18 cellular contexts compared by ENCODE assay signal in the genomic region with DNA sequence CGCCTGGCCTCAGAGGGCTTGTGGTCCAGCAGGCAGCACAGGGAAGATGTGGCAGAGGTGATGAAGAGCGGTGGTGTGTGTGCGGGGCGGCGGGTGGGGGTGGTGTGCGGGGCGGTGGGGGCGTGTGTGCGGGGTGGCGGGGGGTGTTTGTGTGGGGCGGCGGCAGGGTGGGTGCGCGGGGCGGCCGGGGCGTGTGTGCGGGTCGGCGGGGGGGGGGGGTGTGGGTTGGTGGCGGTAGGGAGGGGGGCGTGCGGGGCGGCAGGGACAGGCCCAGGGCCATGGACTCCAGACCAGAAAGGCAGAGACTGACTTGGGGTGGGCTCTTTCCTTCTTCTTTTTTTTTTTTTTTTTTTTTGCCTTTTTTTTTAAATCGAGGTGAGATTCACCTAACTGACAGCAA. TPM values are rescaled to one million over a fixed set of nuclear protein-coding genes. Genes with fewer than 3 reads are reported as not detected.
DNase-seq lines count a peak whose midpoint lies in the region; ATAC-seq, FAIRE-seq and TF ChIP-seq lines count a peak whose summit lies in the region.
"Had no signal": no experiment of that assay in that cellular context is flagged by ENCODE, and none has a peak within 500 bp of the region (broad histone marks: within the 10 kb centered on the region; RNA-seq: fewer than 3 reads in every experiment).

No MANE protein-coding gene starts in this region.

- H3K4ac ChIP-seq in mesenchymal stem cell (ENCODE audit: low read depth in 1 of 2, low read length in 2 of 2) (no peak overlapping the region), H9 (ENCODE audit: low read depth, low read length) (no peak overlapping the region)

- H2BK12ac ChIP-seq in mesenchymal stem cell (ENCODE audit: low read length in 2 of 2) (no peak overlapping the region), H9 (ENCODE audit: insufficient read length, low read depth, low read length) (no peak overlapping the region)

- TF ChIP-seq POLR2A in GM12891 (IDR thresholded peaks at IDR 0.05; ENCODE audit: low read depth, low read length) = no peak

- H3K4me2 ChIP-seq in BLaER1 = peak overlapping the region; percentile 54
- H3K4me2 ChIP-seq in mesenchymal stem cell (ENCODE audit: low read length, poor library complexity, severe bottlenecking) = no peak overlapping the region
- H3K4me2 ChIP-seq in H9 (ENCODE audit: insufficient read depth, insufficient read length, low read length) = no peak overlapping the region

- no peak overlapping the region for H2BK120ac ChIP-seq in mesenchymal stem cell (ENCODE audit: low read depth, low read length)
- no peak overlapping the region for H2BK120ac ChIP-seq in H9 (ENCODE audit: low read depth, low read length, poor library complexity, severe bottlenecking)

- H3K79me2 ChIP-seq in H9 (ENCODE audit: insufficient read depth, low read length) = no peaks in the 10 kb centered on the region

- H3K36me3 ChIP-seq in BLaER1 (no peaks in the 10 kb centered on the region), H7 (replicated peaks; ENCODE audit: control insufficient read depth, insufficient read depth, low read length) (no peaks in the 10 kb centered on the region), mesenchymal stem cell (ENCODE audit: control insufficient read depth in 1 of 2, insufficient read depth in 2 of 2, low read depth in 1 of 2, low read length in 2 of 2) (peaks cover 0 to 4% of the 10 kb centered on the region in 2 experiments), lower lobe of right lung (no peaks in the 10 kb centered on the region)

- H3K79me1 ChIP-seq in mesenchymal stem cell (replicated peaks; ENCODE audit: low read length, poor library complexity, severe bottlenecking) = no peaks in the 10 kb centered on the region
- H3K79me1 ChIP-seq in H9 (ENCODE audit: insufficient read depth, low read depth, low read length, poor library complexity, severe bottlenecking) = no peaks in the 10 kb centered on the region

- TF ChIP-seq CTCF in lower lobe of right lung (IDR thresholded peaks at IDR 0.05) (no peak), H9 (conservative IDR thresholded peaks at IDR 0.05) (no peak)

- H3K18ac ChIP-seq in mesenchymal stem cell (ENCODE audit: low read depth in 1 of 2, low read length in 2 of 2) = no peak overlapping the region
- no peak overlapping the region for H3K18ac ChIP-seq in H9 (ENCODE audit: insufficient read length, low read depth, low read length)

- H4K8ac ChIP-seq in mesenchymal stem cell (ENCODE audit: low read length) (no peak overlapping the region), H9 (replicated peaks; ENCODE audit: insufficient read length, low read depth, low read length) (no peak overlapping the region)

- H3K27me3 ChIP-seq in BLaER1 = peaks cover 43% of the 10 kb centered on the region
- peaks cover 8% of the 10 kb centered on the region for H3K27me3 ChIP-seq in H7 (ENCODE audit: control insufficient read depth, insufficient read depth, low read length)
- peaks cover 17 to 41% of the 10 kb centered on the region in 2 experiments for H3K27me3 ChIP-seq in mesenchymal stem cell (ENCODE audit: control insufficient read depth in 1 of 2, insufficient read depth in 1 of 2, low read length in 2 of 2)
- H3K27me3 ChIP-seq in lower lobe of right lung (ENCODE audit: low read depth) = peaks cover 5% of the 10 kb centered on the region
- peaks cover 3% of the 10 kb centered on the region; the same call in 1 of the 2 replicates for H3K27me3 ChIP-seq in H9 (ENCODE audit: insufficient read depth, low read length)

- peak overlapping the region; percentile 43 for H4K91ac ChIP-seq in mesenchymal stem cell (ENCODE audit: low read length)
- no peak overlapping the region for H4K91ac ChIP-seq in H9 (ENCODE audit: insufficient read length, low read depth, low read length)

- no peak overlapping the region for H2BK20ac ChIP-seq in H9 (ENCODE audit: low read depth, low read length, poor library complexity, severe bottlenecking)

- H2AFZ ChIP-seq in mesenchymal stem cell (ENCODE audit: low read depth, low read length) (no peak overlapping the region), H9 (ENCODE audit: low read length) (no peak overlapping the region)

- H4K5ac ChIP-seq in H9 (ENCODE audit: insufficient read length, low read depth, low read length) = no peak overlapping the region

- WGBS in mesenchymal stem cell = 70% methylated on average over 2 of the region's 25 CpGs
- no CpG with 5 or more reads among the region's 25 CpGs for WGBS in H9 (ENCODE audit: extremely low coverage, insufficient read length, low lambda C conversion rate)

- H3T11ph ChIP-seq in H9 (ENCODE audit: low read length) = no peak overlapping the region

- intact Hi-C loops in lower lobe of right lung (cut with DNase I) = no loop called here

- H3K9me3 ChIP-seq in BLaER1 = no peaks in the 10 kb centered on the region
- H3K9me3 ChIP-seq in mesenchymal stem cell (ENCODE audit: control insufficient read depth, low read length) = no peaks in the 10 kb centered on the region
- H3K9me3 ChIP-seq in lower lobe of right lung = no peaks in the 10 kb centered on the region
- H3K9me3 ChIP-seq in H9 (ENCODE audit: control insufficient read depth, low read depth, low read length) = no peaks in the 10 kb centered on the region

- H3K36me3 Mint-ChIP-seq in stimulated activated effector memory CD8-positive, alpha-beta T cell treated with anti-CD3 and anti-CD28 coated beads, Interleukin-12 subunit alpha, Interleukin-12 subunit beta, amount 100 ng/mL, for 72 hours = no peaks in the 10 kb centered on the region
- no peaks in the 10 kb centered on the region for H3K36me3 Mint-ChIP-seq in H9 (ENCODE audit: insufficient read depth in 1 of 3, low read depth in 3 of 3)
- H3K36me3 Mint-ChIP-seq: CD8-positive, alpha-beta T cell; IgD-negative memory B cell had no signal

- no peak for FAIRE-seq in GM12891 (lab: Jason Lieb, UNC)
- FAIRE-seq: A204.1, D721Med, H54 had no signal

- no peaks in the 10 kb centered on the region for H3K23me2 ChIP-seq in H9 (ENCODE audit: insufficient read length, low read depth, low read length, poor library complexity, severe bottlenecking)

- no peak for ATAC-seq in stimulated activated effector memory CD8-positive, alpha-beta T cell treated with anti-CD3 and anti-CD28 coated beads, Interleukin-12 subunit alpha, Interleukin-12 subunit beta, amount 100 ng/mL, for 72 hours
- ATAC-seq in lower lobe of right lung = no peak
- ATAC-seq: CD8-positive, alpha-beta T cell had no signal

- H3K9me3 Mint-ChIP-seq in stimulated activated effector memory CD8-positive, alpha-beta T cell treated with anti-CD3 and anti-CD28 coated beads, Interleukin-12 subunit alpha, Interleukin-12 subunit beta, amount 100 ng/mL, for 72 hours = no peaks in the 10 kb centered on the region
- H3K9me3 Mint-ChIP-seq in H9 = no peaks in the 10 kb centered on the region
- H3K9me3 Mint-ChIP-seq: CD8-positive, alpha-beta T cell had no signal

- no peak overlapping the region for H2AK5ac ChIP-seq in mesenchymal stem cell (ENCODE audit: low read length, severe bottlenecking)
- H2AK5ac ChIP-seq in H9 (ENCODE audit: insufficient read length, low read length) = no peak overlapping the region

- H3K4me3 ChIP-seq in BLaER1 = no peak overlapping the region
- H3K4me3 ChIP-seq in H7 (ENCODE audit: insufficient read depth, low read depth, low read length) = no peak overlapping the region
- no peak overlapping the region for H3K4me3 ChIP-seq in mesenchymal stem cell (ENCODE audit: insufficient read depth in 1 of 2, low read depth in 1 of 2, low read length in 2 of 2)
- H3K4me3 ChIP-seq in lower lobe of right lung = no peak overlapping the region

- DNase-seq in H7 (peak; percentile 69), mesenchymal stem cell (no peak), lower lobe of right lung (no peak), H9 (no peak), GM12891 (ENCODE audit: insufficient read length, low spot score) (no peak)
- no peak for DNase-seq in stimulated activated effector memory CD8-positive, alpha-beta T cell treated with anti-CD3 and anti-CD28 coated beads, Interleukin-12 subunit alpha, Interleukin-12 subunit beta, amount 100 ng/mL, for 72 hours (ENCODE audit: low spot score in 2 of 2)
- DNase-seq: COR-L47, DMS153, DMS79 treated with DMSO at 0.1 percent for 48 hours, EL, GDM1 had no signal

- H2BK15ac ChIP-seq in mesenchymal stem cell (ENCODE audit: low read depth, poor library complexity, severe bottlenecking) (no peak overlapping the region), H9 (ENCODE audit: low read depth, low read length) (no peak overlapping the region)

- peak overlapping the region; percentile 51 for H3K4me3 Mint-ChIP-seq in stimulated activated effector memory CD8-positive, alpha-beta T cell treated with anti-CD3 and anti-CD28 coated beads, Interleukin-12 subunit alpha, Interleukin-12 subunit beta, amount 100 ng/mL, for 72 hours
- no peak overlapping the region for H3K4me3 Mint-ChIP-seq in H9
- H3K4me3 Mint-ChIP-seq: B cell had no signal

- no peak overlapping the region for H3K14ac ChIP-seq in mesenchymal stem cell (ENCODE audit: low read length in 2 of 2)
- no peak overlapping the region for H3K14ac ChIP-seq in H9 (ENCODE audit: insufficient read depth, low read length)

- H3K27ac Mint-ChIP-seq in stimulated activated effector memory CD8-positive, alpha-beta T cell treated with anti-CD3 and anti-CD28 coated beads, Interleukin-12 subunit alpha, Interleukin-12 subunit beta, amount 100 ng/mL, for 72 hours = peak overlapping the region; percentile 70
- no peak overlapping the region for H3K27ac Mint-ChIP-seq in H9
- H3K27ac Mint-ChIP-seq: B cell; CD8-positive, alpha-beta T cell; IgD-negative memory B cell had no signal

- H3K27ac ChIP-seq in BLaER1 (no peak overlapping the region), mesenchymal stem cell (ENCODE audit: low read length, poor library complexity, severe bottlenecking) (no peak overlapping the region), lower lobe of right lung (no peak overlapping the region), H9 (ENCODE audit: insufficient read length, low read depth, low read length) (no peak overlapping the region)

- no peak overlapping the region for H3K56ac ChIP-seq in H9 (ENCODE audit: insufficient read length, low read depth, low read length)

- H3K23ac ChIP-seq in mesenchymal stem cell (ENCODE audit: low read length in 2 of 2) (no peak overlapping the region), H9 (ENCODE audit: insufficient read length, low read depth, low read length) (no peak overlapping the region)

- H4K20me1 ChIP-seq in BLaER1 = 0 out of 2 replicates have a peak, but pooled peaks cover under 1% of the 10 kb centered on the region
- H4K20me1 ChIP-seq in H9 (ENCODE audit: control insufficient read depth, insufficient read depth, insufficient read length) = no peaks in the 10 kb centered on the region

- peaks cover 20% of the 10 kb centered on the region for H3K4me1 Mint-ChIP-seq in stimulated activated effector memory CD8-positive, alpha-beta T cell treated with anti-CD3 and anti-CD28 coated beads, Interleukin-12 subunit alpha, Interleukin-12 subunit beta, amount 100 ng/mL, for 72 hours
- peaks cover 25 to 31% of the 10 kb centered on the region in 2 experiments for H3K4me1 Mint-ChIP-seq in H9
- H3K4me1 Mint-ChIP-seq: B cell had no signal

- H3K4me1 ChIP-seq in BLaER1 (peaks cover 43% of the 10 kb centered on the region), mesenchymal stem cell (ENCODE audit: control insufficient read depth, insufficient read depth, low read depth, low read length) (peaks cover 23% of the 10 kb centered on the region), lower lobe of right lung (peaks cover 17% of the 10 kb centered on the region), H9 (ENCODE audit: insufficient read depth, low read length) (peaks cover 5% of the 10 kb centered on the region; the same call in 1 of the 2 replicates)

- H3K9ac ChIP-seq in BLaER1 (no peak overlapping the region; the same call in 1 of the 2 replicates), mesenchymal stem cell (ENCODE audit: low read length) (no peak overlapping the region), H9 (ENCODE audit: extremely low read depth, insufficient read length, low read length) (no peak overlapping the region)

- H3K27me3 Mint-ChIP-seq in H9 (ENCODE audit: low read depth) = peaks cover 32% of the 10 kb centered on the region

- H2BK5ac ChIP-seq in mesenchymal stem cell (ENCODE audit: low read depth, low read length, poor library complexity, severe bottlenecking) = no peak overlapping the region
- no peak overlapping the region for H2BK5ac ChIP-seq in H9 (ENCODE audit: insufficient read length, low read length)

RNA-seq across cellular contexts. Expression of gene NACC2, which starts 4.5 kb away (rescaled TPM):
- total RNA-seq in H7 (2014; rRNA removed; shearing (Covaris generic)) = 16.6 and 19.3 TPM in 2 replicates
- polyA plus RNA-seq in mesenchymal stem cell (2013, experiment 1 of 2) = 25.9 TPM
- 26.0 TPM for polyA plus RNA-seq in mesenchymal stem cell (2013, experiment 2 of 2)
- total RNA-seq in lower lobe of right lung (27.0 TPM), H9 (2021) (11.5 TPM in 2 replicates)
- 0.39 TPM for polyA plus RNA-seq in GM12891 (2012; ENCODE audit: low read depth, missing spikeins)

RNA-seq across cellular contexts. Expression of gene TMEM250, which starts 19.1 kb away (rescaled TPM):
- total RNA-seq in H7 (2014; rRNA removed; shearing (Covaris generic)) = 50.7 and 66.1 TPM in 2 replicates
- polyA plus RNA-seq in mesenchymal stem cell (2013, experiment 1 of 2) = 18.1 TPM
- 17.5 TPM for polyA plus RNA-seq in mesenchymal stem cell (2013, experiment 2 of 2)
- total RNA-seq in lower lobe of right lung (31.2 TPM), H9 (2021) (48.1 and 48.3 TPM in 2 replicates)
- 7.7 TPM for polyA plus RNA-seq in GM12891 (2012; ENCODE audit: low read depth, missing spikeins)
